Comparison of ENCODE assay signal across 11 cellular contexts in genomic region chr22:46969961-46970360, GRCh38.
DNase-seq lines count a peak whose midpoint lies in the region; ATAC-seq and TF ChIP-seq lines count a peak whose summit lies in the region.
"Had no signal": no experiment of that assay in that cellular context is flagged by ENCODE, and none has a peak within 500 bp of the region (broad histone marks: within the 10 kb centered on the region; RNA-seq: fewer than 3 reads in every experiment).

No MANE protein-coding gene starts in this region.

- TF ChIP-seq CTCF in DOHH2 (IDR thresholded peaks at IDR 0.05; ENCODE audit: low read depth, low read length, poor library complexity, severe bottlenecking): no peak
- no peak for TF ChIP-seq CTCF in endothelial cell (IDR thresholded peaks at IDR 0.05; ENCODE audit: unreplicated experiment)

- peaks cover 30% of the 10 kb centered on the region for H3K4me1 Mint-ChIP-seq in endothelial cell (ENCODE audit: unreplicated experiment)

- H3K4me2 ChIP-seq in DOHH2 (ENCODE audit: low read length): 0 out of 2 replicates have a peak overlapping the region, but pooled peaks have one; percentile 9

- H3K36me3 ChIP-seq in DOHH2 (ENCODE audit: control insufficient read depth, low read length): peaks cover 30% of the 10 kb centered on the region

- peaks cover 41% of the 10 kb centered on the region; the same call in 1 of the 2 replicates for H4K20me1 ChIP-seq in DOHH2 (ENCODE audit: control insufficient read depth, insufficient read depth, low read depth, low read length)

- H3K79me2 ChIP-seq in DOHH2 (ENCODE audit: control insufficient read depth, low read length): peaks cover 58% of the 10 kb centered on the region

- ATAC-seq in GM19463 (IDR thresholded peaks at IDR 0.05; ENCODE audit: unreplicated experiment): peak; percentile 8
- peak; percentile 23 for ATAC-seq in HG03095 (IDR thresholded peaks at IDR 0.05; ENCODE audit: unreplicated experiment)

- no peak overlapping the region for H3K4me3 ChIP-seq in DOHH2 (ENCODE audit: low read length)
- H3K4me3 ChIP-seq: skin epidermis had no signal

- H3K4me3 Mint-ChIP-seq in endothelial cell (ENCODE audit: unreplicated experiment): no peak overlapping the region

- H3F3A ChIP-seq in DOHH2 (ENCODE audit: control insufficient read depth, insufficient read depth): peaks cover 10% of the 10 kb centered on the region

- peaks cover 11% of the 10 kb centered on the region for H3K36me3 Mint-ChIP-seq in endothelial cell (ENCODE audit: low read depth, unreplicated experiment)

- no peaks in the 10 kb centered on the region for H3K9me2 ChIP-seq in DOHH2 (replicated peaks; ENCODE audit: control insufficient read depth, low read length)

- H3K27me3 Mint-ChIP-seq in endothelial cell (ENCODE audit: unreplicated experiment): peaks cover 5% of the 10 kb centered on the region

- peak overlapping the region; percentile 28; the same call in 1 of the 2 replicates for H3K27ac ChIP-seq in DOHH2 (ENCODE audit: low read depth, low read length)

- H3K27me3 ChIP-seq in DOHH2 (ENCODE audit: control insufficient read depth, low read length): no peaks in the 10 kb centered on the region

- peak overlapping the region; percentile 89 for H3K27ac Mint-ChIP-seq in endothelial cell (ENCODE audit: unreplicated experiment)

- no peaks in the 10 kb centered on the region for H3K9me3 Mint-ChIP-seq in endothelial cell (ENCODE audit: unreplicated experiment)

- peaks cover 39% of the 10 kb centered on the region for H3K4me1 ChIP-seq in DOHH2 (ENCODE audit: control insufficient read depth, low read length)

- no peak for DNase-seq in endothelial cell (ENCODE audit: low spot score)
- DNase-seq in NCI-H1930 (lab: John Stamatoyannopoulos, UW): no peak
- DNase-seq in NCI-H2171 (lab: John Stamatoyannopoulos, UW): no peak
- no peak for DNase-seq in NCI-H1417 treated with DMSO at 0.1 percent for 48 hours (lab: John Stamatoyannopoulos, UW)
- DNase-seq in activated CD8-positive, alpha-beta memory T cell treated with anti-CD3 and anti-CD28 coated beads, Interleukin-2, amount 50 U/mL, for 4 hours: no peak
- DNase-seq: HCEC 1CT, NCI-H1436 had no signal

- H3K9me3 ChIP-seq in DOHH2 (ENCODE audit: control insufficient read depth, insufficient read depth, low read length): no peaks in the 10 kb centered on the region
